In genomic region chr17:83203073-83203471, GRCh38 we compare ENCODE assay signal across 9 cellular contexts.
DNase-seq lines count a peak whose midpoint lies in the region; ATAC-seq lines count a peak whose summit lies in the region.
"Had no signal": no experiment of that assay in that cellular context is flagged by ENCODE, and none has a peak within 500 bp of the region (broad histone marks: within the 10 kb centered on the region; RNA-seq: fewer than 3 reads in every experiment).

No MANE protein-coding gene starts in this region.

- no peaks in the 10 kb centered on the region for H3K27me3 ChIP-seq in rectal smooth muscle tissue (ENCODE audit: control insufficient read depth, insufficient read depth, low read length)

- H3K27ac ChIP-seq in rectal smooth muscle tissue (ENCODE audit: low read depth, low read length): peak overlapping the region; percentile 4

- no peak for ATAC-seq in GM21390 (IDR thresholded peaks at IDR 0.05; ENCODE audit: unreplicated experiment)
- ATAC-seq in HG03095 (IDR thresholded peaks at IDR 0.05; ENCODE audit: unreplicated experiment): no peak

- no peaks in the 10 kb centered on the region for H3K36me3 ChIP-seq in rectal smooth muscle tissue (ENCODE audit: control insufficient read depth, insufficient read depth, low read length)

- DNase-seq in GF-D8 (lab: John Stamatoyannopoulos, UW) (peak; percentile 80), T1000 (lab: John Stamatoyannopoulos, UW) (peak; percentile 70), head of caudate nucleus (peak in 23 of 42 donors; percentile 1 to 59 (median 28)), NCI-H2171 treated with DMSO at 0.1 percent for 48 hours (lab: John Stamatoyannopoulos, UW) (no peak), DMS79 treated with DMSO at 0.1 percent for 48 hours (lab: John Stamatoyannopoulos, UW) (no peak)
- DNase-seq: anterior cingulate cortex had no signal

- no peak overlapping the region for H3K9ac ChIP-seq in rectal smooth muscle tissue (ENCODE audit: low read length)

- H3K4me1 ChIP-seq in rectal smooth muscle tissue (ENCODE audit: control insufficient read depth, insufficient read depth, low read length): no peaks in the 10 kb centered on the region

- H3K4me3 ChIP-seq in rectal smooth muscle tissue (ENCODE audit: low read length): no peak overlapping the region

- intact Hi-C loops in head of caudate nucleus (cut with DNase I): no loop called here

Comparison
In these comparisons a context has a peak if more than half of its experiments do, and no peak if none do; other contexts are left out.
1. DNase-seq: peak in GF-D8 (single experiment), T1000 (single experiment) and head of caudate nucleus (23 of 42); none in NCI-H2171 treated with DMSO at 0.1 percent for 48 hours (single experiment) and DMS79 treated with DMSO at 0.1 percent for 48 hours (single experiment).